Comparison of ENCODE assay signal across 18 cellular contexts in the genomic region with DNA sequence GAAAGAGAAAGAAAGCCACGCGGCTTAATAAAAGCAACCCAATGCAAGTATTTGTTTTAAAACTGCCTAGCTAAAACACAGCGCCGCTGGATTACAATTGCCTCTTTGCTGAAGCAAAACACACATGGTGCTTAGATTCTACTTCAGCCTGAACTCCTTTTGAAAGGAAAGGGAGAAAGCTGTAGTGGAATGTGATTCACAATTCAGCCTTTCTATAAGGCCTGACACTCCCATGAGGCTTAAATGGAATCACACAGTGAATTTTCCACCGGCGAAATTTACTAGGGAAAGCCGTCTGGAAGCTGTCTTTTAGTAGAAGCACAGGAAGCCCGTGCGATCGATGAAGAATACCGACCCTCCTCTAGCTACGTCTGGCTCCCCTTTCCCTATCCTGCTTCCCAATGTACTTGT.
DNase-seq lines count a peak whose midpoint lies in the region; ATAC-seq, FAIRE-seq and TF ChIP-seq lines count a peak whose summit lies in the region.
"Had no signal": no experiment of that assay in that cellular context is flagged by ENCODE, and none has a peak within 500 bp of the region (broad histone marks: within the 10 kb centered on the region; RNA-seq: fewer than 3 reads in every experiment).

No MANE protein-coding gene starts in this region.

- no peak for ATAC-seq in A549
- no peak for ATAC-seq in PC-3
- ATAC-seq: effector memory CD8-positive, alpha-beta T cell; gastroesophageal sphincter had no signal

- H2AFZ ChIP-seq in PC-3 (ENCODE audit: low read length) (peak overlapping the region; percentile 20; the same call in 1 of the 2 replicates), neuron (ENCODE audit: low read depth, low read length) (peak overlapping the region; percentile 72)

- no TSS peak for BruUV-seq in PC-3 (replicated peaks; lab: Mats Ljungman, UMichigan)

- intact Hi-C loops in PC-3 (cut with micrococcal nuclease): no loop called here

- no peaks in the 10 kb centered on the region for H4K20me1 ChIP-seq in PC-3 (ENCODE audit: low read length)

- WGBS in A549 (ENCODE audit: missing lambda C conversion rate): 61% methylated on average over 12 of the region's 12 CpGs

- no peak overlapping the region for H3K27ac ChIP-seq in A549
- no peak overlapping the region for H3K27ac ChIP-seq in PC-3 (ENCODE audit: low read length)
- H3K27ac ChIP-seq: cardiac muscle cell, gastroesophageal sphincter had no signal

- H3K27me3 ChIP-seq in PC-3 (ENCODE audit: low read length) (no peaks in the 10 kb centered on the region), neuron (ENCODE audit: insufficient read depth, low read length) (no peaks in the 10 kb centered on the region)
- H3K27me3 ChIP-seq: cardiac muscle cell had no signal

- CTCF ChIA-PET in A549 (lab: Yijun Ruan, JAX) (interaction anchor here (0.7 to 4.9 kb wide), 11 partner anchors 10 to 951 kb away, joined by 3 to 40 read pairs (median 6); no protein-coding TSS in a partner anchor), PC-3 (lab: Charles Lee) (no interaction called here)

- no peak for FAIRE-seq in A549 (lab: Jason Lieb, UNC)
- FAIRE-seq: keratinocyte had no signal

- H3K4me2 ChIP-seq in A549 (peak overlapping the region; percentile 34; the same call in 2 of the 3 replicates), PC-3 (ENCODE audit: low read length) (no peak overlapping the region)

- no peak overlapping the region for H3K9ac ChIP-seq in PC-3 (ENCODE audit: low read length)

- H3K4me3 Mint-ChIP-seq in T-helper 2 cell treated with Interferon-gamma antibody and Interleukin-4, amounts not matched to agents 5 μg/mL and 100 μg/mL, for 36 hours: no peak overlapping the region
- H3K4me3 Mint-ChIP-seq: CD8-positive, alpha-beta memory T cell; effector memory CD8-positive, alpha-beta T cell; type B pancreatic cell had no signal

- H3K36me3 ChIP-seq in PC-3 (ENCODE audit: low read depth, low read length) (no peaks in the 10 kb centered on the region), neuron (ENCODE audit: insufficient read depth, low read length) (no peaks in the 10 kb centered on the region)
- H3K36me3 ChIP-seq: cardiac muscle cell, gastroesophageal sphincter had no signal

- no peak for DNase-seq in A549 (ENCODE audit: low read depth in 1 of 2, low spot score in 1 of 2)
- DNase-seq in PC-3: no peak
- peak; percentile 1 for DNase-seq in epithelial cell of esophagus (ENCODE audit: low read depth)
- DNase-seq in NCI-H510A (lab: John Stamatoyannopoulos, UW): no peak
- no peak for DNase-seq in T-helper 2 cell treated with Interferon-gamma antibody and Interleukin-4, amounts not matched to agents 5 μg/mL and 100 μg/mL, for 36 hours (ENCODE audit: low spot score)
- DNase-seq in NCI-H1417 (lab: John Stamatoyannopoulos, UW): no peak
- DNase-seq in NCI-H2171 (lab: John Stamatoyannopoulos, UW): no peak
- DNase-seq: 8988T, GF-D8, NCI-H1105 treated with DMSO at 0.1 percent for 48 hours had no signal

- POLR2A ChIA-PET in A549 (lab: Yijun Ruan, JAX): no interaction called here
- POLR2A ChIA-PET in PC-3 (lab: Charles Lee; ENCODE audit: unreplicated experiment): no interaction called here

- H3K9me3 Mint-ChIP-seq in T-helper 2 cell treated with Interferon-gamma antibody and Interleukin-4, amounts not matched to agents 5 μg/mL and 100 μg/mL, for 36 hours: no peaks in the 10 kb centered on the region
- H3K9me3 Mint-ChIP-seq: CD8-positive, alpha-beta memory T cell; effector memory CD8-positive, alpha-beta T cell; type B pancreatic cell had no signal

- TF ChIP-seq RAD21 in A549 (conservative IDR thresholded peaks at IDR 0.05 in 1 of 2, IDR thresholded peaks at IDR 0.05 in 1 of 2): no peak

- H3K4me1 Mint-ChIP-seq in T-helper 2 cell treated with Interferon-gamma antibody and Interleukin-4, amounts not matched to agents 5 μg/mL and 100 μg/mL, for 36 hours (ENCODE audit: low read depth): no peaks in the 10 kb centered on the region
- H3K4me1 Mint-ChIP-seq: CD8-positive, alpha-beta memory T cell had no signal

- H3K9me3 ChIP-seq in A549 (no peaks in the 10 kb centered on the region), PC-3 (ENCODE audit: low read length) (0 out of 2 replicates have a peak, but pooled peaks cover 5% of the 10 kb centered on the region), neuron (ENCODE audit: low read length) (no peaks in the 10 kb centered on the region)
- H3K9me3 ChIP-seq: gastroesophageal sphincter had no signal

- TF ChIP-seq EP300 in A549 (IDR thresholded peaks at IDR 0.05): no peak

- H3K4me1 ChIP-seq in A549 (no peaks in the 10 kb centered on the region), PC-3 (ENCODE audit: insufficient read depth, low read length) (no peaks in the 10 kb centered on the region), neuron (ENCODE audit: insufficient read depth, low read length) (peaks cover 8% of the 10 kb centered on the region)
- H3K4me1 ChIP-seq: gastroesophageal sphincter had no signal

- no peaks in the 10 kb centered on the region for H3F3A ChIP-seq in PC-3 (ENCODE audit: low read length, unreplicated experiment)

- no peaks in the 10 kb centered on the region for H3K27me3 Mint-ChIP-seq in T-helper 2 cell treated with Interferon-gamma antibody and Interleukin-4, amounts not matched to agents 5 μg/mL and 100 μg/mL, for 36 hours (ENCODE audit: low read depth)
- H3K27me3 Mint-ChIP-seq: effector memory CD8-positive, alpha-beta T cell; type B pancreatic cell had no signal

- TF ChIP-seq CTCF in A549 (IDR thresholded peaks at IDR 0.05): no peak
- no peak for TF ChIP-seq CTCF in PC-3 (conservative IDR thresholded peaks at IDR 0.05; ENCODE audit: low read depth, low read length)
- no peak for TF ChIP-seq CTCF in epithelial cell of esophagus (IDR thresholded peaks at IDR 0.05; ENCODE audit: insufficient read depth, low read depth, low read length, missing control alignments)

- no peak for TF ChIP-seq POLR2A in A549 (IDR thresholded peaks at IDR 0.05; ENCODE audit: low read length)

- no peaks in the 10 kb centered on the region for H3K36me3 Mint-ChIP-seq in T-helper 2 cell treated with Interferon-gamma antibody and Interleukin-4, amounts not matched to agents 5 μg/mL and 100 μg/mL, for 36 hours (ENCODE audit: low read depth)
- H3K36me3 Mint-ChIP-seq: CD8-positive, alpha-beta memory T cell; type B pancreatic cell had no signal

- no peaks in the 10 kb centered on the region for H3K9me2 ChIP-seq in PC-3 (replicated peaks; ENCODE audit: low read length)

- H3K27ac Mint-ChIP-seq in T-helper 2 cell treated with Interferon-gamma antibody and Interleukin-4, amounts not matched to agents 5 μg/mL and 100 μg/mL, for 36 hours: no peak overlapping the region
- H3K27ac Mint-ChIP-seq: CD8-positive, alpha-beta memory T cell; effector memory CD8-positive, alpha-beta T cell; type B pancreatic cell had no signal

- H3K4me3 ChIP-seq in A549 (no peak overlapping the region), PC-3 (ENCODE audit: low read length) (no peak overlapping the region), epithelial cell of esophagus (ENCODE audit: low read length) (no peak overlapping the region), neuron (ENCODE audit: low read length) (peak overlapping the region; percentile 3)
- H3K4me3 ChIP-seq: cardiac muscle cell, K562 had no signal

- no peaks in the 10 kb centered on the region for H3K79me2 ChIP-seq in PC-3 (ENCODE audit: low read length)

TF ChIP-seq in A549, 52 proteins besides CTCF, POLR2A, EP300 and RAD21:
- TF ChIP-seq POLR2AphosphoS2 (conservative IDR thresholded peaks at IDR 0.05; ENCODE audit: low read length) (no peak), SREBF2 (IDR thresholded peaks at IDR 0.05) (no peak), HOXB13 (CRISPR knock-in tag; IDR thresholded peaks at IDR 0.05; ENCODE audit: low read depth) (no peak), MAZ (IDR thresholded peaks at IDR 0.05; ENCODE audit: borderline replicate concordance, low read depth, low read length) (no peak), EHF (CRISPR knock-in tag; IDR thresholded peaks at IDR 0.05) (no peak), MYC (IDR thresholded peaks at IDR 0.05; ENCODE audit: borderline replicate concordance, low read length) (no peak), BHLHE40 (IDR thresholded peaks at IDR 0.05; ENCODE audit: low read depth, low read length) (no peak)
- TF ChIP-seq, protein P1, sequence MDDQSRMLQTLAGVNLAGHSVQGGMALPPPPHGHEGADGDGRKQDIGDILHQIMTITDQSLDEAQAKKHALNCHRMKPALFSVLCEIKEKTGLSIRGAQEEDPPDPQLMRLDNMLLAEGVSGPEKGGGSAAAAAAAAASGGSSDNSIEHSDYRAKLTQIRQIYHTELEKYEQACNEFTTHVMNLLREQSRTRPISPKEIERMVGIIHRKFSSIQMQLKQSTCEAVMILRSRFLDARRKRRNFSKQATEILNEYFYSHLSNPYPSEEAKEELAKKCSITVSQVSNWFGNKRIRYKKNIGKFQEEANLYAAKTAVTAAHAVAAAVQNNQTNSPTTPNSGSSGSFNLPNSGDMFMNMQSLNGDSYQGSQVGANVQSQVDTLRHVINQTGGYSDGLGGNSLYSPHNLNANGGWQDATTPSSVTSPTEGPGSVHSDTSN (IDR thresholded peaks at IDR 0.05): no peak
